10 cellular contexts compared by ENCODE assay signal in genomic region chr2:172480301-172481218, GRCh38. TPM values are rescaled to one million over a fixed set of nuclear protein-coding genes. Genes with fewer than 3 reads are reported as not detected.
DNase-seq lines count a peak whose midpoint lies in the region; ATAC-seq and TF ChIP-seq lines count a peak whose summit lies in the region.
"Had no signal": no experiment of that assay in that cellular context is flagged by ENCODE, and none has a peak within 500 bp of the region (broad histone marks: within the 10 kb centered on the region; RNA-seq: fewer than 3 reads in every experiment).

No MANE protein-coding gene starts in this region.

- peaks cover 0 to 2% of the 10 kb centered on the region in 2 experiments; a peak in 1 of 4 replicates for H3K79me1 ChIP-seq in IMR-90 (ENCODE audit: low read depth in 1 of 2, low read length in 2 of 2)

- H2BK15ac ChIP-seq in IMR-90 (ENCODE audit: low read depth, low read length) = no peak overlapping the region; the same call in 2 of the 3 replicates

- H4K20me1 ChIP-seq in IMR-90 (ENCODE audit: insufficient read depth, low read length) = no peaks in the 10 kb centered on the region

- 0 out of 2 replicates have a peak overlapping the region, but pooled peaks have one; percentile 6 for H3K18ac ChIP-seq in IMR-90 (ENCODE audit: low read depth, low read length)

- no peaks in the 10 kb centered on the region for H3K9me3 Mint-ChIP-seq in dendritic cell treated with granulocyte-macrophage colony-stimulating factor and Interleukin-4, amounts not matched to agents 40 ng/mL and 50 ng/mL, for 4 days

- dilution Hi-C loops in IMR-90 (cut with HindIII; ENCODE audit: low sequenced_read_pairs, unreplicated experiment) = no loop called here

- peaks cover 2% of the 10 kb centered on the region; the same call in 1 of the 2 replicates for H3K9me1 ChIP-seq in IMR-90 (ENCODE audit: insufficient read depth, low read length)

- peak overlapping the region in 1 of 2 experiments; percentile 53; a peak in 1 of 4 replicates for H4K8ac ChIP-seq in IMR-90 (ENCODE audit: low read depth in 2 of 2, low read length in 2 of 2)

- H3K36me3 Mint-ChIP-seq in dendritic cell treated with granulocyte-macrophage colony-stimulating factor and Interleukin-4, amounts not matched to agents 40 ng/mL and 50 ng/mL, for 4 days (ENCODE audit: low read depth) = no peaks in the 10 kb centered on the region

- H3K4me3 ChIP-seq in IMR-90 (ENCODE audit: insufficient read depth, low read depth, low read length) (no peak overlapping the region), mucosa of descending colon (no peak overlapping the region)

- POLR2A ChIA-PET in IMR-90 (lab: Charles Lee; ENCODE audit: unreplicated experiment) = no interaction called here

- H2BK120ac ChIP-seq in IMR-90 (ENCODE audit: low read depth, low read length) = no peak overlapping the region

- H3K27me3 ChIP-seq in IMR-90 (ENCODE audit: control insufficient read depth, insufficient read depth, low read length) = no peaks in the 10 kb centered on the region

- peaks cover 45% of the 10 kb centered on the region for H3K4me1 Mint-ChIP-seq in dendritic cell treated with granulocyte-macrophage colony-stimulating factor and Interleukin-4, amounts not matched to agents 40 ng/mL and 50 ng/mL, for 4 days (ENCODE audit: low read depth)

- TF ChIP-seq POLR2A in IMR-90 (IDR thresholded peaks at IDR 0.05; ENCODE audit: low read depth, low read length) = no peak

- ATAC-seq in IMR-90 (ENCODE audit: low read depth) = peak; percentile 80
- peak; percentile 37 for ATAC-seq in mucosa of descending colon
- ATAC-seq in HG03442 (IDR thresholded peaks at IDR 0.05; ENCODE audit: unreplicated experiment) = no peak
- ATAC-seq in GM21360 (IDR thresholded peaks at IDR 0.05; ENCODE audit: unreplicated experiment) = no peak

- TF ChIP-seq CTCF in IMR-90 (conservative IDR thresholded peaks at IDR 0.05; ENCODE audit: low read depth, low read length) (no peak), mucosa of descending colon (IDR thresholded peaks at IDR 0.05) (no peak)

- no peak overlapping the region for H4K5ac ChIP-seq in IMR-90 (ENCODE audit: low read depth, low read length)

- H2AK5ac ChIP-seq in IMR-90 (ENCODE audit: low read depth, low read length) = peak overlapping the region; percentile 43; the same call in 1 of the 2 replicates

- no peak overlapping the region for H2BK5ac ChIP-seq in IMR-90 (ENCODE audit: low read depth, low read length, poor library complexity, severe bottlenecking)

- CTCF ChIA-PET in IMR-90 (lab: Yijun Ruan, JAX) = interaction anchor here (1.0 kb wide), 1 partner anchor 15 kb away, joined by 4 read pairs; no protein-coding TSS in a partner anchor

- BruUV-seq in IMR-90 (replicated peaks; lab: Mats Ljungman, UMichigan) = no TSS peak

- no peak overlapping the region for H3K27ac ChIP-seq in IMR-90 (ENCODE audit: insufficient read depth, low read length)
- H3K27ac ChIP-seq: C4-2B had no signal

- H3K27ac Mint-ChIP-seq in dendritic cell treated with granulocyte-macrophage colony-stimulating factor and Interleukin-4, amounts not matched to agents 40 ng/mL and 50 ng/mL, for 4 days = peak overlapping the region; percentile 79

- H4K91ac ChIP-seq in IMR-90 (ENCODE audit: insufficient read depth, low read depth, low read length) = no peak overlapping the region

- H3K4me3 Mint-ChIP-seq in dendritic cell treated with granulocyte-macrophage colony-stimulating factor and Interleukin-4, amounts not matched to agents 40 ng/mL and 50 ng/mL, for 4 days = no peak overlapping the region

- intact Hi-C loops in IMR-90 (cut with micrococcal nuclease) (no loop called here), mucosa of descending colon (cut with DNase I, micrococcal nuclease) (no loop called here)
- intact Hi-C loops in dendritic cell treated with granulocyte-macrophage colony-stimulating factor and Interleukin-4, amounts not matched to agents 40 ng/mL and 50 ng/mL, for 4 days (cut with micrococcal nuclease) = no loop called here

- H2AFZ ChIP-seq in IMR-90 (replicated peaks; ENCODE audit: low read length, poor library complexity) = peak overlapping the region; percentile 64

- in situ Hi-C loops in IMR-90 (cut with MboI; ENCODE audit: low sequenced_read_pairs) = no loop called here

- H3K27me3 Mint-ChIP-seq in dendritic cell treated with granulocyte-macrophage colony-stimulating factor and Interleukin-4, amounts not matched to agents 40 ng/mL and 50 ng/mL, for 4 days = peaks cover 2% of the 10 kb centered on the region

- WGBS in IMR-90 (ENCODE audit: extremely low coverage in 2 of 2, insufficient read length in 1 of 2), 2 experiments = 72% methylated on average over 5 of the region's 12 CpGs; no CpG with 5 or more reads in 1 of the 2 experiments

- no peak overlapping the region for H3K56ac ChIP-seq in IMR-90 (ENCODE audit: extremely low read depth, insufficient read depth, low read length)

- H3K36me3 ChIP-seq in IMR-90 (ENCODE audit: control insufficient read depth, insufficient read depth, low read length) (peaks cover 2% of the 10 kb centered on the region; the same call in 1 of the 2 replicates), mucosa of descending colon (ENCODE audit: low read depth) (no peaks in the 10 kb centered on the region)

- H3K9me3 ChIP-seq in IMR-90 (ENCODE audit: control insufficient read depth, insufficient read depth, low read length) = no peaks in the 10 kb centered on the region
- H3K9me3 ChIP-seq in mucosa of descending colon = no peaks in the 10 kb centered on the region

- no peak overlapping the region for H3K9ac ChIP-seq in IMR-90 (ENCODE audit: low read depth, low read length)

- peak overlapping the region; percentile 59; the same call in 1 of the 2 replicates for H3K14ac ChIP-seq in IMR-90 (replicated peaks; ENCODE audit: low read depth, low read length)

- peak overlapping the region; percentile 43; the same call in 1 of the 2 replicates for H3K4ac ChIP-seq in IMR-90 (ENCODE audit: low read depth, low read length)

- H3K4me1 ChIP-seq in IMR-90 (ENCODE audit: control insufficient read depth, insufficient read depth, low read length) (peaks cover 6% of the 10 kb centered on the region), mucosa of descending colon (ENCODE audit: low read depth) (no peaks in the 10 kb centered on the region)

- peak; percentile 12 for DNase-seq in AG08396 (ENCODE audit: low spot score)
- DNase-seq in IMR-90 = peak; percentile 20
- no peak for DNase-seq in mucosa of descending colon
- DNase-seq in midbrain (lab: John Stamatoyannopoulos, UW) = no peak
- no peak for DNase-seq in D341Med (ENCODE audit: low spot score)
- DNase-seq: foreskin melanocyte had no signal

- no peak overlapping the region for H3K23ac ChIP-seq in IMR-90 (ENCODE audit: low read depth, low read length)

- no peak for TF ChIP-seq RAD21 in IMR-90 (IDR thresholded peaks at IDR 0.05; ENCODE audit: low read length)

- H2BK20ac ChIP-seq in IMR-90 (ENCODE audit: low read depth, low read length) = no peak overlapping the region

- peak overlapping the region; percentile 2 for H2AK9ac ChIP-seq in IMR-90 (replicated peaks; ENCODE audit: low read depth, low read length, poor library complexity)

- no peak overlapping the region for H3K4me2 ChIP-seq in IMR-90 (ENCODE audit: low read depth, low read length)

TF ChIP-seq in IMR-90, 13 proteins besides CTCF, POLR2A, EP300 and RAD21:
- TF ChIP-seq MAFK (IDR thresholded peaks at IDR 0.05; ENCODE audit: low read depth, low read length) (no peak), CEBPB (IDR thresholded peaks at IDR 0.05; ENCODE audit: low read depth, low read length) (no peak), BHLHE40 (IDR thresholded peaks at IDR 0.05; ENCODE audit: low read depth, low read length) (no peak), MAZ (IDR thresholded peaks at IDR 0.05; ENCODE audit: borderline replicate concordance, low read depth, low read length) (no peak), RFX5 (IDR thresholded peaks at IDR 0.05; ENCODE audit: low read depth, low read length) (no peak), NFE2L2 (IDR thresholded peaks at IDR 0.05; ENCODE audit: low read depth, low read length) (no peak), SMC3 (IDR thresholded peaks at IDR 0.05; ENCODE audit: low read depth, low read length) (no peak), MXI1 (IDR thresholded peaks at IDR 0.05; ENCODE audit: borderline replicate concordance, low read depth, low read length) (no peak), RCOR1 (IDR thresholded peaks at IDR 0.05; ENCODE audit: insufficient replicate concordance, low read length) (no peak), FOS (IDR thresholded peaks at IDR 0.05; ENCODE audit: low read depth, low read length) (no peak), ELK1 (IDR thresholded peaks at IDR 0.05; ENCODE audit: borderline replicate concordance, low read depth, low read length) (no peak), CHD1 (IDR thresholded peaks at IDR 0.05; ENCODE audit: low read depth, low read length) (no peak)
- TF ChIP-seq, protein P1, sequence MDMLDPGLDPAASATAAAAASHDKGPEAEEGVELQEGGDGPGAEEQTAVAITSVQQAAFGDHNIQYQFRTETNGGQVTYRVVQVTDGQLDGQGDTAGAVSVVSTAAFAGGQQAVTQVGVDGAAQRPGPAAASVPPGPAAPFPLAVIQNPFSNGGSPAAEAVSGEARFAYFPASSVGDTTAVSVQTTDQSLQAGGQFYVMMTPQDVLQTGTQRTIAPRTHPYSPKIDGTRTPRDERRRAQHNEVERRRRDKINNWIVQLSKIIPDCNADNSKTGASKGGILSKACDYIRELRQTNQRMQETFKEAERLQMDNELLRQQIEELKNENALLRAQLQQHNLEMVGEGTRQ (IDR thresholded peaks at IDR 0.05; ENCODE audit: low read depth, low read length) = no peak

RNA-seq across cellular contexts. Expression of gene ITGA6, which starts 53.2 kb away (rescaled TPM):
- 43.9 and 88.3 TPM in 2 replicates for total RNA-seq in IMR-90 (2012; rRNA removed)
- polyA plus RNA-seq in IMR-90 (2012; rRNA removed) = 10.7 and 12.5 TPM in 2 replicates
- polyA plus RNA-seq in IMR-90 (2012; cell fraction: cytosol; rRNA removed) = 2.7 and 5.4 TPM in 2 replicates
- polyA plus RNA-seq in IMR-90 (2012; cell fraction: nucleus; rRNA removed; ENCODE audit: low replicate concordance) = 3.5 and 9.3 TPM in 2 replicates
- 100 to 1,000 TPM; 116 to 192 (median 178) TPM for total RNA-seq in mucosa of descending colon

Comparison
In these comparisons a context has a peak if more than half of its experiments do, and no peak if none do; other contexts are left out.
1. DNase-seq: peak in AG08396 (single experiment) and IMR-90 (single experiment); none in mucosa of descending colon (0 of 3), midbrain (single experiment) and D341Med (single experiment).
2. ATAC-seq: peak in IMR-90 (single experiment) and mucosa of descending colon (single experiment); none in HG03442 (single experiment) and GM21360 (single experiment).